In the genomic region with DNA sequence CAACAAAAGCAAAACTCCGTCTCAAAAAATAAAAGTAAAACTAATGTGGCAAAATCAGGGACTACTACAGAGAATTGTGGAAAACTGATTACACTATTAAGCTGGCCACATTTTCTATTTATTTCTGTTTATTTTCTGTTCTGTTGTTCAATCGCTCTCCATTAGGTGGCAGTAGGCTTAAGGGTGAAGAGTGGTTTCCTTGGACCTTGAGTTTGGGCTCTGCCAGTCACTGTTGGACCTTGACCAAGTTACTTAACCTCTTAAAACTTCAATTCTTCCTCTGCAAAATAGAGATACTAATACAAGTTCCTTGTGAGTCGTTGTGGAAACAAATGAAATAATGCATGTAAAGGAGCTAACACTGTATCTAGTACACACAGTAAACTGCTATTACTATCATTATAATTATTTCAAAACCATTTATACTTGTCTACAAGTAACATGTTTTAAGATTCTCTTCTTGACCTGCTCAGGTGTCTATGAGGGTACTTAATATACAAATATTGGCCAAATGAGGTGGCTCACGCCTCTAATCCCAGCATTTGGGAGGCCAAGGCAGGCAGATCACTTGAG, we compare ENCODE assay signal across 8 cellular contexts. TPM values are rescaled to one million over a fixed set of nuclear protein-coding genes. Genes with fewer than 3 reads are reported as not detected.
DNase-seq lines count a peak whose midpoint lies in the region; ATAC-seq and TF ChIP-seq lines count a peak whose summit lies in the region.

No MANE protein-coding gene starts in this region.

- in situ Hi-C loops in astrocyte of the cerebellum (cut with HindIII; ENCODE audit: low sequenced_read_pairs) = no loop called here

- H3K9me3 ChIP-seq in BE2C = no peaks in the 10 kb centered on the region
- no peaks in the 10 kb centered on the region for H3K9me3 ChIP-seq in subcutaneous abdominal adipose tissue (ENCODE audit: control insufficient read depth in 5 of 5, low read length in 5 of 5)

- H3K27ac ChIP-seq in subcutaneous abdominal adipose tissue (ENCODE audit: low read depth, low read length) = peak overlapping the region; percentile 23

- DNase-seq in BE2C = no peak
- peak; percentile 65 for DNase-seq in M059J (ENCODE audit: low read depth)
- peak; percentile 67 for DNase-seq in astrocyte of the cerebellum (ENCODE audit: low read depth)
- DNase-seq in iPS-NIHi11 (ENCODE audit: low spot score) = peak; percentile 41
- no peak for DNase-seq in posterior cingulate gyrus

- no peak overlapping the region for H3K4me3 ChIP-seq in BE2C (ENCODE audit: low read depth, low read length)
- H3K4me3 ChIP-seq in astrocyte of the cerebellum (ENCODE audit: low read depth, low read length) = no peak overlapping the region
- no peak overlapping the region for H3K4me3 ChIP-seq in subcutaneous abdominal adipose tissue (ENCODE audit: low read depth in 1 of 5, low read length in 5 of 5)

- H3K4me1 ChIP-seq in BE2C (no peaks in the 10 kb centered on the region), subcutaneous abdominal adipose tissue (ENCODE audit: control insufficient read depth in 5 of 5, insufficient read depth in 5 of 5, low read length in 5 of 5) (peaks cover 2 to 9% (median 6%) of the 10 kb centered on the region in 5 donors)

- H3K36me3 ChIP-seq in BE2C (peaks cover 38% of the 10 kb centered on the region), subcutaneous abdominal adipose tissue (ENCODE audit: control insufficient read depth in 5 of 5, insufficient read depth in 5 of 5, low read length in 5 of 5) (peaks cover 7 to 29% (median 19%) of the 10 kb centered on the region in 5 donors)

- no peaks in the 10 kb centered on the region for H3K27me3 ChIP-seq in BE2C
- no peaks in the 10 kb centered on the region for H3K27me3 ChIP-seq in subcutaneous abdominal adipose tissue (ENCODE audit: control insufficient read depth in 5 of 5, insufficient read depth in 4 of 5, low read length in 5 of 5)

- peak; percentile 79 for TF ChIP-seq CTCF in BE2C (IDR thresholded peaks at IDR 0.05; ENCODE audit: low read depth, low read length)
- peak; percentile 72 for TF ChIP-seq CTCF in astrocyte of the cerebellum (IDR thresholded peaks at IDR 0.05; ENCODE audit: low read depth, low read length, missing control alignments)

- ATAC-seq in GM18867 (IDR thresholded peaks at IDR 0.05; ENCODE audit: unreplicated experiment) (peak; percentile 83), GM21825 (IDR thresholded peaks at IDR 0.05; ENCODE audit: unreplicated experiment) (no peak)

- no peak overlapping the region for H3K9ac ChIP-seq in subcutaneous abdominal adipose tissue (ENCODE audit: low read length in 5 of 5)

- intact Hi-C loops in posterior cingulate gyrus (cut with DNase I) = loop anchor here (1.0 to 5.0 kb wide), 2 partner anchors 46 to 89 kb away; a partner anchor contains a TSS

RNA-seq across cellular contexts. Expression of a gene that starts 15.2 kb away (rescaled TPM):
- polyA plus RNA-seq in BE2C (2012; ENCODE audit: insufficient read depth, insufficient read length, low read depth) = 29.9 TPM
- 19.1 and 26.1 TPM in 2 replicates for total RNA-seq in M059J (2014; rRNA removed; shearing (Covaris generic))

RNA-seq across cellular contexts. Expression of a gene that starts 46.6 kb away (rescaled TPM):
- 39.2 TPM for polyA plus RNA-seq in BE2C (2012; ENCODE audit: insufficient read depth, insufficient read length, low read depth)
- 9.2 and 10.6 TPM in 2 replicates for total RNA-seq in M059J (2014; rRNA removed; shearing (Covaris generic))

RNA-seq across cellular contexts. Expression of a gene that starts 53.1 kb away (rescaled TPM):
- polyA plus RNA-seq in BE2C (2012; ENCODE audit: insufficient read depth, insufficient read length, low read depth) = not detected
- total RNA-seq in M059J (2014; rRNA removed; shearing (Covaris generic)) = 0.10 TPM in 1 of 2 replicates, not detected in the other

Comparison
In these comparisons a context has a peak if more than half of its experiments do, and no peak if none do; other contexts are left out.
1. DNase-seq: peak in M059J (single experiment), astrocyte of the cerebellum (single experiment) and iPS-NIHi11 (single experiment); none in BE2C (single experiment) and posterior cingulate gyrus (0 of 10).